18 cellular contexts compared by ENCODE assay signal in the genomic region with DNA sequence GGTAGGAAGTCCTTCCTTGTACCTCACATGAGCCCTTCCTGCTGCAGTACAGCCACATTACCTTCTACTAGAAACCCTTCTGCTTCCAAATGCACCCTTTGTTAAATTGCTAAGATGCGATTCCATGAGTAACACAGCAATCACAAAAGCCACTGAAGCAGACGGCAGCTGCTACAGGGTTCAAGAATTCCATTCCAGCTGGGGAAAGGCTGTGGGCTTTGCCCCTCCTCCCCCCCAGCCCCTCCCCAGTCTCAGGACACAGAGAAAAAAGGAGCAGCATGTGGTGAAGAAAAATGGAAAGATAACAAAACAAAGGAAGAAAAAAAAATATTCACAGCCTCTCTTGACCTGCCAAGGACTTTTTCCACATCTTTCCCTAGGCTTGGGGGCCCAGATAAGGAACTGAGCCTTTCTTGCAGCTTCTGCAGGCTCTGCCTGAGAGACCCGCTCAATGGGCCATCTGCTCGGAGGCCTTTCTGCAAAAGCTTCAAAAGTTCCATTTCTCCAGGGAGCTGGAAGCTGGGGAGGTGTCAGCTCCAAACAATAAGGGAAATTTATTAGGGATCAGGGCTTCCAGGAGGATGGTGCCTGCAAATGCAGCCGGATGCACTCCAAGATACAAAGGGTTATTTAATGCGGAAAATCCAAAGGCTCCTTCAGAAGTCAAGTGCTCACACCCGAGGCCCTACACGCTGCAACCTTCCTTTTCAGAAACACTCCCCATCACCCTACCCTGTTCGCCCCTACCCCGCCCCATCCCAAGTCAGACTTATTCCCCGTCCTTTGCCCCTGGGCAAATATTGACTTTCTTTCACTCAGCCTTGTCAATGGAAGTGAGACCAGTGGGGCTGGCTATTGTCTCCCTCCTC.
DNase-seq lines count a peak whose midpoint lies in the region; ATAC-seq, FAIRE-seq and TF ChIP-seq lines count a peak whose summit lies in the region.
"Had no signal": no experiment of that assay in that cellular context is flagged by ENCODE, and none has a peak within 500 bp of the region (broad histone marks: within the 10 kb centered on the region; RNA-seq: fewer than 3 reads in every experiment).

No MANE protein-coding gene starts in this region.

- intact Hi-C loops in HepG2 (cut with micrococcal nuclease; ENCODE audit: unreplicated experiment) (no loop called here), right lobe of liver (cut with DNase I) (no loop called here), upper lobe of right lung (cut with DNase I) (no loop called here)

- no peak overlapping the region for H3K27ac ChIP-seq in HepG2 (ENCODE audit: extremely low read length, insufficient read depth, low read length)
- no peak overlapping the region for H3K27ac ChIP-seq in right lobe of liver
- no peak overlapping the region for H3K27ac ChIP-seq in upper lobe of right lung

- no peaks in the 10 kb centered on the region for H3K36me3 Mint-ChIP-seq in activated CD4-positive, alpha-beta T cell treated with anti-CD3 and anti-CD28 coated beads, Interleukin-2, amount 10 ng/mL, durations not matched to agents 7 days and 5 days (ENCODE audit: low read depth)
- H3K36me3 Mint-ChIP-seq: CD4-positive, alpha-beta memory T cell had no signal

- no peak overlapping the region for H3K4me3 Mint-ChIP-seq in activated CD4-positive, alpha-beta T cell treated with anti-CD3 and anti-CD28 coated beads, Interleukin-2, amount 10 ng/mL, durations not matched to agents 7 days and 5 days
- H3K4me3 Mint-ChIP-seq: activated B cell treated with CpG ODN at 0.5 μM for 24 hours; CD4-positive, alpha-beta memory T cell; T-helper 17 cell had no signal

- 22% methylated on average over 11 of the region's 11 CpGs for WGBS in HepG2 (ENCODE audit: low lambda C conversion rate)
- WGBS in right lobe of liver (ENCODE audit: insufficient coverage, low coverage, low lambda C conversion rate, missing lambda C conversion rate): 65% methylated on average over 10 of the region's 11 CpGs

- POLR2A ChIA-PET in HepG2 (lab: Yijun Ruan, JAX): no interaction called here
- POLR2A ChIA-PET in activated CD4-positive, alpha-beta T cell treated with anti-CD3 and anti-CD28 coated beads, Interleukin-2, amount 10 ng/mL, durations not matched to agents 7 days and 5 days (lab: Charles Lee): no interaction called here

- TF ChIP-seq EP300 in HepG2 (IDR thresholded peaks at IDR 0.05; ENCODE audit: low read depth in 2 of 2, low read length in 2 of 2): no peak
- no peak for TF ChIP-seq EP300 in HepG2 (CRISPR knock-in tag; IDR thresholded peaks at IDR 0.05; ENCODE audit: borderline replicate concordance)

- H3K27ac Mint-ChIP-seq in activated CD4-positive, alpha-beta T cell treated with anti-CD3 and anti-CD28 coated beads, Interleukin-2, amount 10 ng/mL, durations not matched to agents 7 days and 5 days: no peak overlapping the region
- H3K27ac Mint-ChIP-seq: activated B cell treated with CpG ODN at 0.5 μM for 24 hours; CD4-positive, alpha-beta memory T cell; T-helper 17 cell had no signal

- no peaks in the 10 kb centered on the region; the same call in 1 of the 2 replicates for H4K20me1 ChIP-seq in HepG2 (ENCODE audit: insufficient read depth, low read length)

- TF ChIP-seq CTCF in HepG2 (CRISPR knock-in tag; IDR thresholded peaks at IDR 0.05) (no peak), right lobe of liver (IDR thresholded peaks at IDR 0.05) (no peak), upper lobe of right lung (IDR thresholded peaks at IDR 0.05) (no peak)

- no peak for DNase-seq in HepG2 (ENCODE audit: low spot score)
- no peak for DNase-seq in right lobe of liver
- DNase-seq in NCI-H524 treated with DMSO at 0.1 percent for 48 hours (lab: John Stamatoyannopoulos, UW): peak; percentile 55
- DNase-seq in left kidney (ENCODE audit: low read depth, low spot score): peak; percentile 25
- DNase-seq in upper lobe of right lung: no peak
- no peak for DNase-seq in NOMO-1 treated with DMSO at 0.1 percent for 48 hours (lab: John Stamatoyannopoulos, UW; ENCODE audit: unreplicated experiment)
- DNase-seq in activated CD4-positive, alpha-beta T cell treated with anti-CD3 and anti-CD28 coated beads, Interleukin-2, amount 10 ng/mL, durations not matched to agents 7 days and 5 days: no peak
- DNase-seq: activated B cell treated with CpG ODN at 0.5 μM for 24 hours; CD4-positive, alpha-beta memory T cell; effector CD8-positive, alpha-beta T cell; EL; head of caudate nucleus; kidney; occipital lobe; SHP77 treated with DMSO at 0.1 percent for 48 hours; stimulated activated CD4-positive, alpha-beta T cell treated with anti-CD3 and anti-CD28 coated beads, Interleukin-4, amount 100 ng/mL, for 1 hour; T-helper 17 cell had no signal

- H3K4me3 ChIP-seq in HepG2 (replicated peaks in 1 of 3; ENCODE audit: insufficient read depth in 1 of 3, low read depth in 2 of 3, low read length in 3 of 3) (no peak overlapping the region), right lobe of liver (no peak overlapping the region), upper lobe of right lung (no peak overlapping the region)

- no peaks in the 10 kb centered on the region for H3K9me3 ChIP-seq in HepG2 (ENCODE audit: low read length)
- no peaks in the 10 kb centered on the region for H3K9me3 ChIP-seq in right lobe of liver
- no peaks in the 10 kb centered on the region for H3K9me3 ChIP-seq in upper lobe of right lung

- peaks cover 78% of the 10 kb centered on the region for H3K27me3 Mint-ChIP-seq in activated CD4-positive, alpha-beta T cell treated with anti-CD3 and anti-CD28 coated beads, Interleukin-2, amount 10 ng/mL, durations not matched to agents 7 days and 5 days

- H3K4me1 ChIP-seq in HepG2 (ENCODE audit: insufficient read depth, low read length) (peaks cover 25% of the 10 kb centered on the region), right lobe of liver (peaks cover 0 to 7% (median 0%) of the 10 kb centered on the region in 4 donors), upper lobe of right lung (peaks cover 13% of the 10 kb centered on the region)

- TF ChIP-seq RAD21 in HepG2 (CRISPR knock-in tag; IDR thresholded peaks at IDR 0.05): no peak

- no peaks in the 10 kb centered on the region for H3K79me2 ChIP-seq in HepG2 (ENCODE audit: insufficient read depth, low read length)

- TF ChIP-seq POLR2A in HepG2 (IDR thresholded peaks at IDR 0.05; ENCODE audit: insufficient read depth in 1 of 2, low read depth in 2 of 2, low read length in 2 of 2) (no peak), right lobe of liver (IDR thresholded peaks at IDR 0.05) (no peak)

- H3K4me1 Mint-ChIP-seq in activated CD4-positive, alpha-beta T cell treated with anti-CD3 and anti-CD28 coated beads, Interleukin-2, amount 10 ng/mL, durations not matched to agents 7 days and 5 days: peaks cover under 1% of the 10 kb centered on the region

- no peaks in the 10 kb centered on the region for H3K9me3 Mint-ChIP-seq in activated CD4-positive, alpha-beta T cell treated with anti-CD3 and anti-CD28 coated beads, Interleukin-2, amount 10 ng/mL, durations not matched to agents 7 days and 5 days
- H3K9me3 Mint-ChIP-seq: activated B cell treated with CpG ODN at 0.5 μM for 24 hours; CD4-positive, alpha-beta memory T cell had no signal

- in situ Hi-C loops in HepG2 (cut with HindIII; ENCODE audit: extremely low pct_ligation_motif_present, low pct_unique_long_range_greater_than_20kb): no loop called here

- H2AFZ ChIP-seq in HepG2 (ENCODE audit: low read length): no peak overlapping the region

- H3K27me3 ChIP-seq in HepG2 (ENCODE audit: control insufficient read depth in 1 of 2, insufficient read depth in 2 of 2, low read length in 2 of 2) (peaks cover 7 to 32% of the 10 kb centered on the region in 2 experiments), right lobe of liver (peaks cover 0 to 13% of the 10 kb centered on the region in 2 donors), upper lobe of right lung (peaks cover 23% of the 10 kb centered on the region)

- ATAC-seq in HepG2 (peak; percentile 9; the same call in 1 of the 3 replicates), right lobe of liver (no peak), upper lobe of right lung (peak; percentile 30), HG02623 (IDR thresholded peaks at IDR 0.05; ENCODE audit: unreplicated experiment) (no peak)
- ATAC-seq: T-helper 17 cell had no signal

- no TSS peak for BruUV-seq in HepG2 (replicated peaks; lab: Mats Ljungman, UMichigan)

- CTCF ChIA-PET in HepG2 (lab: Yijun Ruan, JAX; ENCODE audit: low intra/inter-chr PET ratio, low total read pairs): no interaction called here
- CTCF ChIA-PET in activated CD4-positive, alpha-beta T cell treated with anti-CD3 and anti-CD28 coated beads, Interleukin-2, amount 10 ng/mL, durations not matched to agents 7 days and 5 days (lab: Charles Lee): interaction anchor here (0.9 kb wide), 1 partner anchor 9 kb away, joined by 3 read pairs; no protein-coding TSS in a partner anchor

- FAIRE-seq in HepG2 (lab: Jason Lieb, UNC): no peak
- FAIRE-seq: kidney had no signal

- no peaks in the 10 kb centered on the region for H3K36me3 ChIP-seq in HepG2 (replicated peaks in 1 of 2; ENCODE audit: control insufficient read depth in 1 of 2, insufficient read depth in 2 of 2, low read length in 2 of 2)
- H3K36me3 ChIP-seq in right lobe of liver: no peaks in the 10 kb centered on the region
- no peaks in the 10 kb centered on the region for H3K36me3 ChIP-seq in upper lobe of right lung

- no peak overlapping the region for H3K4me2 ChIP-seq in HepG2 (ENCODE audit: low read depth, low read length)

- no peak overlapping the region for H3K9ac ChIP-seq in HepG2 (ENCODE audit: insufficient read depth, low read depth, low read length)

TF ChIP-seq in HepG2, 621 proteins besides CTCF, POLR2A, EP300 and RAD21:
- TF ChIP-seq ZNF33B (CRISPR knock-in tag; IDR thresholded peaks at IDR 0.05) (no peak), SOX6 (IDR thresholded peaks at IDR 0.05) (no peak), SOX6 (CRISPR knock-in tag; IDR thresholded peaks at IDR 0.05) (peak; percentile 35; the same call in 1 of the 2 replicates), SOX13 (IDR thresholded peaks at IDR 0.05) (no peak), SOX13 (CRISPR knock-in tag; conservative IDR thresholded peaks at IDR 0.05 in 1 of 2, IDR thresholded peaks at IDR 0.05 in 1 of 2) (0 out of 4 replicates have a peak, but pooled peaks of 1 of the 2 experiments have one; percentile 13), ZNF331 (CRISPR knock-in tag; IDR thresholded peaks at IDR 0.05) (no peak)

Comparison
In these comparisons a context has a peak if more than half of its experiments do, and no peak if none do; other contexts are left out.
1. ATAC-seq: peak in HepG2 (single experiment) and upper lobe of right lung (single experiment); none in right lobe of liver (0 of 4) and HG02623 (single experiment).
2. DNase-seq: peak in NCI-H524 treated with DMSO at 0.1 percent for 48 hours (single experiment) and left kidney (single experiment); none in HepG2 (single experiment), right lobe of liver (0 of 3), upper lobe of right lung (single experiment), NOMO-1 treated with DMSO at 0.1 percent for 48 hours (single experiment) and activated CD4-positive, alpha-beta T cell treated with anti-CD3 and anti-CD28 coated beads, Interleukin-2, amount 10 ng/mL, durations not matched to agents 7 days and 5 days (single experiment).